ENCODE assay signal across 8 cellular contexts in genomic region chr2:71129891-71130324, GRCh38. TPM values are rescaled to one million over a fixed set of nuclear protein-coding genes. Genes with fewer than 3 reads are reported as not detected.
A peak's percentile ranks its signal among the peaks of the same experiment; 100 is the strongest.
DNase-seq lines count a peak whose midpoint lies in the region; ATAC-seq and TF ChIP-seq lines count a peak whose summit lies in the region.

MCEE (minus strand) TSS chr2:71130229; CDS start chr2:71130219, 10 bp downstream.

- peak; percentile 1 for TF ChIP-seq CTCF in foreskin keratinocyte (conservative IDR thresholded peaks at IDR 0.05)

- H3K9me2 ChIP-seq in GM23248 (ENCODE audit: insufficient read depth) = no peaks in the 10 kb centered on the region

- peak within 1 kb of the TSS; percentile 99 for H3K9ac ChIP-seq in GM23248

- ATAC-seq in foreskin keratinocyte = peak; percentile 90

- H3K79me2 ChIP-seq in GM23248 (ENCODE audit: insufficient read depth) = peaks cover 91% of the 10 kb centered on the region

- H2AFZ ChIP-seq in GM23248 = peak within 1 kb of the TSS; percentile 91

- H3K4me3 ChIP-seq in GM23248 = peak within 1 kb of the TSS; percentile 97
- peak within 1 kb of the TSS; percentile 92 for H3K4me3 ChIP-seq in thymus (ENCODE audit: low read length)

- H3K9me3 ChIP-seq in GM23248 (ENCODE audit: low read depth) (no peaks in the 10 kb centered on the region), KOPT-K1 (ENCODE audit: insufficient read depth, low read length, poor library complexity, severe bottlenecking) (no peaks in the 10 kb centered on the region), thymus (ENCODE audit: control insufficient read depth) (no peaks in the 10 kb centered on the region)

- H3K27me3 ChIP-seq in GM23248 (replicated peaks; ENCODE audit: insufficient read depth) = no peaks in the 10 kb centered on the region
- H3K27me3 ChIP-seq in foreskin keratinocyte = no peaks in the 10 kb centered on the region
- H3K27me3 ChIP-seq in thymus (ENCODE audit: control insufficient read depth, insufficient read depth) = no peaks in the 10 kb centered on the region

- H3F3A ChIP-seq in GM23248 (ENCODE audit: insufficient read depth) = peaks cover 9% of the 10 kb centered on the region; the same call in 1 of the 2 replicates

- in situ Hi-C loops in GM23248 (cut with MboI) = no loop called here

- peaks cover 32% of the 10 kb centered on the region for H3K4me1 ChIP-seq in GM23248 (ENCODE audit: insufficient read depth)
- H3K4me1 ChIP-seq in foreskin keratinocyte = peaks cover 2% of the 10 kb centered on the region
- H3K4me1 ChIP-seq in thymus (ENCODE audit: control insufficient read depth, insufficient read depth, low read length) = peaks cover 8% of the 10 kb centered on the region

- H3K27ac ChIP-seq in GM23248 (peak within 1 kb of the TSS; percentile 98), KOPT-K1 (ENCODE audit: low read depth, low read length, poor library complexity, severe bottlenecking) (peak within 1 kb of the TSS; percentile 80), foreskin keratinocyte (peak within 1 kb of the TSS; percentile 78), thymus (ENCODE audit: low read depth) (peak within 1 kb of the TSS; percentile 93)

- H3K4me2 ChIP-seq in GM23248 (ENCODE audit: unreplicated experiment) = peak within 1 kb of the TSS; percentile 100

- DNase-seq in EL (peak; percentile 84), GM23248 (peak; percentile 97), RPMI8226 (peak; percentile 91), foreskin keratinocyte (peak; percentile 67 to 84), occipital lobe (lab: John Stamatoyannopoulos, UW) (peak; percentile 91)
- DNase-seq in activated effector memory CD4-positive, alpha-beta T cell treated with Interleukin-2 at 50 U/mL for 16 hours = peak; percentile 84

- no peaks in the 10 kb centered on the region for H4K20me1 ChIP-seq in GM23248 (ENCODE audit: insufficient read depth)

- 0 to 1% methylated on average over 36 of the region's 36 CpGs for whole genome bisulfite sequencing in GM23248 (ENCODE audit: low coverage in 1 of 2, low lambda C conversion rate in 2 of 2, missing lambda C conversion rate in 2 of 2), 2 experiments
- WGBS in thymus = under 1% methylated on average over 36 of the region's 36 CpGs

- peaks cover 21% of the 10 kb centered on the region for H3K36me3 ChIP-seq in GM23248 (ENCODE audit: low read depth)
- H3K36me3 ChIP-seq in KOPT-K1 (ENCODE audit: insufficient read depth, low read length) = peaks cover 28% of the 10 kb centered on the region
- peaks cover 6% of the 10 kb centered on the region for H3K36me3 ChIP-seq in thymus (ENCODE audit: control insufficient read depth, insufficient read depth)

RNA-seq across cellular contexts. Expression of gene MCEE, which starts in this region (rescaled TPM):
- total RNA-seq in GM23248 (2014; rRNA removed; shearing (Covaris generic)) = 16.5 and 21.1 TPM in 2 replicates
- polyA plus RNA-seq in GM23248 (2016; fragmentation: Nextera tagmentation; extraction: Ambion mirVana) = 30.6 and 33.3 TPM in 2 replicates
- 7.3 and 8.5 TPM in 2 replicates for total RNA-seq in foreskin keratinocyte
- 6.9 and 7.7 TPM in 2 replicates for polyA plus RNA-seq in foreskin keratinocyte
- 10.3 TPM for total RNA-seq in occipital lobe
- polyA plus RNA-seq in thymus = 28.9 TPM

Comparison
In these comparisons a context has a peak if more than half of its experiments do, and no peak if none do; other contexts are left out.
1. Peak in every context shown above with its lines: DNase-seq, ATAC-seq, H3K4me3 ChIP-seq and H3K27ac ChIP-seq.